9 cellular contexts compared by ENCODE assay signal in genomic region chr20:31566658-31567379, GRCh38.
DNase-seq lines count a peak whose midpoint lies in the region; ATAC-seq lines count a peak whose summit lies in the region.
"Had no signal": no experiment of that assay in that cellular context is flagged by ENCODE, and none has a peak within 500 bp of the region (broad histone marks: within the 10 kb centered on the region; RNA-seq: fewer than 3 reads in every experiment).

No MANE protein-coding gene starts in this region.

- peak overlapping the region; percentile 88 for H3K27ac Mint-ChIP-seq in activated T-cell treated with anti-CD3 and anti-CD28 coated beads, Interleukin-2, amount 50 U/mL, for 24 hours

- H3K36me3 Mint-ChIP-seq in activated T-cell treated with anti-CD3 and anti-CD28 coated beads, Interleukin-2, amount 50 U/mL, for 24 hours (ENCODE audit: low read depth): peaks cover 93% of the 10 kb centered on the region

- H3K9ac ChIP-seq in mucosa of stomach (ENCODE audit: low read length): peak overlapping the region; percentile 6

- peaks cover 71% of the 10 kb centered on the region for H3K4me1 ChIP-seq in mucosa of stomach (ENCODE audit: control insufficient read depth, insufficient read depth, low read length)

- H3K9me3 ChIP-seq in mucosa of stomach (ENCODE audit: control insufficient read depth, low read length): no peaks in the 10 kb centered on the region

- peak; percentile 74 for DNase-seq in DMS79 (lab: John Stamatoyannopoulos, UW)
- DNase-seq in NCI-H146 (lab: John Stamatoyannopoulos, UW): peak; percentile 99
- DNase-seq in activated T-cell treated with anti-CD3 and anti-CD28 coated beads, Interleukin-2, amount 50 U/mL, for 24 hours: no peak
- DNase-seq in RKO (ENCODE audit: low spot score): no peak
- no peak for DNase-seq in midbrain (lab: John Stamatoyannopoulos, UW)
- DNase-seq: NCI-H1694 had no signal

- peaks cover 9% of the 10 kb centered on the region for H3K36me3 ChIP-seq in mucosa of stomach (ENCODE audit: control insufficient read depth, insufficient read depth, low read length)

- no peaks in the 10 kb centered on the region for H3K27me3 ChIP-seq in mucosa of stomach (ENCODE audit: control insufficient read depth, insufficient read depth, low read length)

- no peaks in the 10 kb centered on the region for H3K9me3 Mint-ChIP-seq in activated T-cell treated with anti-CD3 and anti-CD28 coated beads, Interleukin-2, amount 50 U/mL, for 24 hours

- ATAC-seq in GM18519 (IDR thresholded peaks at IDR 0.05; ENCODE audit: low FRiP score, unreplicated experiment): no peak
- no peak for ATAC-seq in GM21381 (IDR thresholded peaks at IDR 0.05; ENCODE audit: unreplicated experiment)

- peaks cover 37% of the 10 kb centered on the region for H3K4me1 Mint-ChIP-seq in activated T-cell treated with anti-CD3 and anti-CD28 coated beads, Interleukin-2, amount 50 U/mL, for 24 hours (ENCODE audit: low read depth)

- no peak overlapping the region for H3K4me3 Mint-ChIP-seq in activated T-cell treated with anti-CD3 and anti-CD28 coated beads, Interleukin-2, amount 50 U/mL, for 24 hours

- no peaks in the 10 kb centered on the region for H3K27me3 Mint-ChIP-seq in activated T-cell treated with anti-CD3 and anti-CD28 coated beads, Interleukin-2, amount 50 U/mL, for 24 hours

- no peak overlapping the region for H3K4me3 ChIP-seq in mucosa of stomach (ENCODE audit: low read length)

Comparison
In these comparisons a context has a peak if more than half of its experiments do, and no peak if none do; other contexts are left out.
1. DNase-seq: peak in DMS79 (single experiment) and NCI-H146 (single experiment); none in activated T-cell treated with anti-CD3 and anti-CD28 coated beads, Interleukin-2, amount 50 U/mL, for 24 hours (single experiment), RKO (single experiment) and midbrain (single experiment).